ENCODE assay signal across 1 cellular context in the genomic region with DNA sequence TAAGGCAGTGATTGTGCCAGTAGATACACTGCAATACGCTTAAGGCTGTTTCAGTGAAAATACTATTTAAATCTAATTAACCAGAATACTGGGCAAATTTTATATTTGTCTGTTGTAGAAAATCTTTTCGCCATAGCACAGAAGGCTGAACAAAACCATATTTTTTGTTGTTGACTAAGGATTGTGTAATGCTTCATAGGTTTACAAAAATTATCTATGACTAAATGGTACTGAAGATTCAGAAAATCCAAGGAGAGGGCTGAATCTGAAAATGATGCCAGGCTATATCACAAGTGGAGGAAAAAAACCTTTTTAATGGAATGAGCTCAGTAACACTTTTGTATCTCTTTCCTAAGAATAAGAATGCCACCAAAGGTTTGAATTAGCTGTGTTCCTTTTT.
TF ChIP-seq lines count a peak whose summit lies in the region.

No MANE protein-coding gene starts in this region.

TF ChIP-seq in SK-N-SH, 30 proteins besides CTCF, POLR2A, EP300 and RAD21 (continued from another document):
- TF ChIP-seq, protein P1, sequence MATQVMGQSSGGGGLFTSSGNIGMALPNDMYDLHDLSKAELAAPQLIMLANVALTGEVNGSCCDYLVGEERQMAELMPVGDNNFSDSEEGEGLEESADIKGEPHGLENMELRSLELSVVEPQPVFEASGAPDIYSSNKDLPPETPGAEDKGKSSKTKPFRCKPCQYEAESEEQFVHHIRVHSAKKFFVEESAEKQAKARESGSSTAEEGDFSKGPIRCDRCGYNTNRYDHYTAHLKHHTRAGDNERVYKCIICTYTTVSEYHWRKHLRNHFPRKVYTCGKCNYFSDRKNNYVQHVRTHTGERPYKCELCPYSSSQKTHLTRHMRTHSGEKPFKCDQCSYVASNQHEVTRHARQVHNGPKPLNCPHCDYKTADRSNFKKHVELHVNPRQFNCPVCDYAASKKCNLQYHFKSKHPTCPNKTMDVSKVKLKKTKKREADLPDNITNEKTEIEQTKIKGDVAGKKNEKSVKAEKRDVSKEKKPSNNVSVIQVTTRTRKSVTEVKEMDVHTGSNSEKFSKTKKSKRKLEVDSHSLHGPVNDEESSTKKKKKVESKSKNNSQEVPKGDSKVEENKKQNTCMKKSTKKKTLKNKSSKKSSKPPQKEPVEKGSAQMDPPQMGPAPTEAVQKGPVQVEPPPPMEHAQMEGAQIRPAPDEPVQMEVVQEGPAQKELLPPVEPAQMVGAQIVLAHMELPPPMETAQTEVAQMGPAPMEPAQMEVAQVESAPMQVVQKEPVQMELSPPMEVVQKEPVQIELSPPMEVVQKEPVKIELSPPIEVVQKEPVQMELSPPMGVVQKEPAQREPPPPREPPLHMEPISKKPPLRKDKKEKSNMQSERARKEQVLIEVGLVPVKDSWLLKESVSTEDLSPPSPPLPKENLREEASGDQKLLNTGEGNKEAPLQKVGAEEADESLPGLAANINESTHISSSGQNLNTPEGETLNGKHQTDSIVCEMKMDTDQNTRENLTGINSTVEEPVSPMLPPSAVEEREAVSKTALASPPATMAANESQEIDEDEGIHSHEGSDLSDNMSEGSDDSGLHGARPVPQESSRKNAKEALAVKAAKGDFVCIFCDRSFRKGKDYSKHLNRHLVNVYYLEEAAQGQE (IDR thresholded peaks at IDR 0.05; ENCODE audit: low read depth, low read length) = no peak
- TF ChIP-seq NRF1 (IDR thresholded peaks at IDR 0.05; ENCODE audit: low read depth, low read length) (no peak), TEAD4 (IDR thresholded peaks at IDR 0.05; ENCODE audit: borderline replicate concordance, insufficient read depth) (no peak), TAF1 (IDR thresholded peaks at IDR 0.05; ENCODE audit: borderline replicate concordance, low read depth, low read length) (no peak), MXI1 (IDR thresholded peaks at IDR 0.05; ENCODE audit: low read depth, low read length) (no peak), YY1 (IDR thresholded peaks at IDR 0.05; ENCODE audit: low read depth) (no peak), SIN3A (IDR thresholded peaks at IDR 0.05; ENCODE audit: borderline replicate concordance, low read depth, low read length) (no peak), GABPA (IDR thresholded peaks at IDR 0.05; ENCODE audit: low read depth) (no peak), RFX5 (IDR thresholded peaks at IDR 0.05; ENCODE audit: low read length) (no peak), USF2 (IDR thresholded peaks at IDR 0.05; ENCODE audit: borderline replicate concordance, low read depth, low read length) (no peak)
